ENCODE assay signal across 1 cellular context in the genomic region with DNA sequence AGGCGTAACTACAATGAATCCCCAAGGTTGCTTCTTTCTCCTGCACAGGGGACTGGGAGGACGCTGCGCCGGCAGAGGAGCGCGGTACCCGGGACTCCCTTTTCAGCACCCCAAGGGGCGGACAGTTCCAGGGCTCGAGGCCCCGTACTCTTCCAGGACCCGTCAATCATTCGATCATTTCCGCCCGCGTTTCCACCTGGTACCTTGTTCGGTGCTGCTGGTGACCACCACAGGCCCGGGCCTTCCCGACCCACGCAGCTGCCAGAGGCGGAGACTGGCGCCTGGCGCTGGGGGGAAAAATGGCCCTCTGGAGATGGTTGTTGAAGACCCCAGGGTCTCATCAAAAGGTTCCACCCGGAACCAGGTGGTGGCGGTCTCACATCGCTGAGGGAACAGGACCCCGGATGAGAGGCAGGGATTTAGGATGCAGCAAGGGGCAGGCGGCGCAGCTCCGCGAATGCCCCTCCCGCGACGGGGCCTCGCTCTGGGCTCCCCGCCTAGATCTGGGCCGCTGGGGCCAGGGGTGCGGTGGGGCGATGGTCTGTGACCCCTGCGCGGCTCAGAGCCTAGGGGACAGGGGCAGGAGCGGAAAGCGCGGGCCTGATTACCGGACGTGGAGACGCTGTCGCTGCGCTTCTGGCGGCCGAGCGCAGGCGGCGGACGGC.
A peak's percentile ranks its signal among the peaks of the same experiment; 100 is the strongest.
TF ChIP-seq lines count a peak whose summit lies in the region.

No MANE protein-coding gene starts in this region.

TF ChIP-seq in H1, 55 proteins besides CTCF, POLR2A, EP300 and RAD21:
- TF ChIP-seq POLR2AphosphoS5 (IDR thresholded peaks at IDR 0.05; ENCODE audit: low read depth, low read length): no peak
- no peak for TF ChIP-seq CREB1 (IDR thresholded peaks at IDR 0.05)
- peak; percentile 74; the same call in 1 of the 2 replicates for TF ChIP-seq SUZ12 (IDR thresholded peaks at IDR 0.05; ENCODE audit: low read length)
- 0 out of 2 replicates have a peak, but pooled peaks have one; percentile 7 for TF ChIP-seq TAF1 (IDR thresholded peaks at IDR 0.05; ENCODE audit: low read depth, low read length)
- no peak for TF ChIP-seq RBBP5 (IDR thresholded peaks at IDR 0.05; ENCODE audit: borderline replicate concordance, low read depth, low read length)
- no peak for TF ChIP-seq CHD2 (IDR thresholded peaks at IDR 0.05; ENCODE audit: low read length)
- no peak for TF ChIP-seq JUND (IDR thresholded peaks at IDR 0.05; ENCODE audit: low read length)
- no peak for TF ChIP-seq POU5F1 (IDR thresholded peaks at IDR 0.05; ENCODE audit: low read depth, low read length)
- peak; percentile 57 for TF ChIP-seq ASH2L (IDR thresholded peaks at IDR 0.05; ENCODE audit: low read length)
- no peak for TF ChIP-seq GTF2F1 (IDR thresholded peaks at IDR 0.05; ENCODE audit: borderline replicate concordance, low read depth, low read length)
- no peak for TF ChIP-seq SP1 (IDR thresholded peaks at IDR 0.05; ENCODE audit: low read depth, low read length)
- no peak for TF ChIP-seq SIRT6 (IDR thresholded peaks at IDR 0.05; ENCODE audit: low read length)
- no peak for TF ChIP-seq SRF (IDR thresholded peaks at IDR 0.05; ENCODE audit: low read depth, low read length)
- TF ChIP-seq KDM1A (IDR thresholded peaks at IDR 0.05; ENCODE audit: borderline replicate concordance, low read length): no peak
- TF ChIP-seq TAF7 (optimal IDR thresholded peaks at IDR 0.05; ENCODE audit: borderline replicate concordance, low read depth, low read length): peak; percentile 51
- no peak for TF ChIP-seq EGR1 (IDR thresholded peaks at IDR 0.05; ENCODE audit: borderline replicate concordance, low read depth, low read length)
- TF ChIP-seq SAP30 (IDR thresholded peaks at IDR 0.05; ENCODE audit: insufficient read depth, insufficient replicate concordance, low read length): peak; percentile 72
- TF ChIP-seq FOSL1 (IDR thresholded peaks at IDR 0.05; ENCODE audit: insufficient read depth, low read depth, low read length): no peak
- TF ChIP-seq KDM4A (IDR thresholded peaks at IDR 0.05; ENCODE audit: low read depth, low read length, severe bottlenecking): peak; percentile 79
- no peak for TF ChIP-seq CBX8 (IDR thresholded peaks at IDR 0.05; ENCODE audit: borderline replicate concordance, low read depth, low read length)
- no peak for TF ChIP-seq PHF8 (conservative IDR thresholded peaks at IDR 0.05; ENCODE audit: low read depth, low read length)
- TF ChIP-seq SIN3A (conservative IDR thresholded peaks at IDR 0.05 in 1 of 2, IDR thresholded peaks at IDR 0.05 in 1 of 2; ENCODE audit: low read depth in 1 of 2, low read length in 2 of 2): peak; percentile 93 to 96
- TF ChIP-seq ZNF274 (IDR thresholded peaks at IDR 0.05; ENCODE audit: borderline replicate concordance, extremely low read depth, low read length): no peak
- TF ChIP-seq BRCA1 (IDR thresholded peaks at IDR 0.05; ENCODE audit: low read depth, low read length): no peak
- no peak for TF ChIP-seq BACH1 (IDR thresholded peaks at IDR 0.05; ENCODE audit: low read length)
- no peak for TF ChIP-seq CHD1 (IDR thresholded peaks at IDR 0.05; ENCODE audit: low read depth, low read length)
- TF ChIP-seq, protein P1, sequence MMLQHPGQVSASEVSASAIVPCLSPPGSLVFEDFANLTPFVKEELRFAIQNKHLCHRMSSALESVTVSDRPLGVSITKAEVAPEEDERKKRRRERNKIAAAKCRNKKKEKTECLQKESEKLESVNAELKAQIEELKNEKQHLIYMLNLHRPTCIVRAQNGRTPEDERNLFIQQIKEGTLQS (IDR thresholded peaks at IDR 0.05; ENCODE audit: insufficient read depth, low read depth, low read length): no peak
- no peak for TF ChIP-seq YY1 (IDR thresholded peaks at IDR 0.05; ENCODE audit: low read depth, low read length)
- TF ChIP-seq, protein P2, sequence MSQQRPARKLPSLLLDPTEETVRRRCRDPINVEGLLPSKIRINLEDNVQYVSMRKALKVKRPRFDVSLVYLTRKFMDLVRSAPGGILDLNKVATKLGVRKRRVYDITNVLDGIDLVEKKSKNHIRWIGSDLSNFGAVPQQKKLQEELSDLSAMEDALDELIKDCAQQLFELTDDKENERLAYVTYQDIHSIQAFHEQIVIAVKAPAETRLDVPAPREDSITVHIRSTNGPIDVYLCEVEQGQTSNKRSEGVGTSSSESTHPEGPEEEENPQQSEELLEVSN (IDR thresholded peaks at IDR 0.05): peak; percentile 11; the same call in 1 of the 2 replicates
- peak; percentile 70 for TF ChIP-seq EZH2 (IDR thresholded peaks at IDR 0.05; ENCODE audit: low read depth, low read length, severe bottlenecking)
- no peak for TF ChIP-seq CBX5 (IDR thresholded peaks at IDR 0.05; ENCODE audit: low read depth, low read length)
- no peak for TF ChIP-seq TCF12 (IDR thresholded peaks at IDR 0.05; ENCODE audit: low read depth, low read length)
- TF ChIP-seq, protein P3, sequence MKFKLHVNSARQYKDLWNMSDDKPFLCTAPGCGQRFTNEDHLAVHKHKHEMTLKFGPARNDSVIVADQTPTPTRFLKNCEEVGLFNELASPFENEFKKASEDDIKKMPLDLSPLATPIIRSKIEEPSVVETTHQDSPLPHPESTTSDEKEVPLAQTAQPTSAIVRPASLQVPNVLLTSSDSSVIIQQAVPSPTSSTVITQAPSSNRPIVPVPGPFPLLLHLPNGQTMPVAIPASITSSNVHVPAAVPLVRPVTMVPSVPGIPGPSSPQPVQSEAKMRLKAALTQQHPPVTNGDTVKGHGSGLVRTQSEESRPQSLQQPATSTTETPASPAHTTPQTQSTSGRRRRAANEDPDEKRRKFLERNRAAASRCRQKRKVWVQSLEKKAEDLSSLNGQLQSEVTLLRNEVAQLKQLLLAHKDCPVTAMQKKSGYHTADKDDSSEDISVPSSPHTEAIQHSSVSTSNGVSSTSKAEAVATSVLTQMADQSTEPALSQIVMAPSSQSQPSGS (IDR thresholded peaks at IDR 0.05; ENCODE audit: low read length): no peak
- TF ChIP-seq MAFK (IDR thresholded peaks at IDR 0.05; ENCODE audit: low read depth, low read length): no peak
- TF ChIP-seq RFX5 (IDR thresholded peaks at IDR 0.05; ENCODE audit: borderline replicate concordance, low read depth, low read length): no peak
- TF ChIP-seq RNF2 (IDR thresholded peaks at IDR 0.05; ENCODE audit: borderline replicate concordance, low read depth, low read length, missing control alignments, poor library complexity, severe bottlenecking): peak; percentile 33
- no peak for TF ChIP-seq NANOG (IDR thresholded peaks at IDR 0.05; ENCODE audit: insufficient read depth, low read depth, low read length, poor library complexity, severe bottlenecking)
- no peak for TF ChIP-seq BCL11A (IDR thresholded peaks at IDR 0.05; ENCODE audit: low read depth in 2 of 2, low read length in 2 of 2)
- no peak for TF ChIP-seq NRF1 (IDR thresholded peaks at IDR 0.05; ENCODE audit: low read depth, low read length)
- TF ChIP-seq, protein P4, sequence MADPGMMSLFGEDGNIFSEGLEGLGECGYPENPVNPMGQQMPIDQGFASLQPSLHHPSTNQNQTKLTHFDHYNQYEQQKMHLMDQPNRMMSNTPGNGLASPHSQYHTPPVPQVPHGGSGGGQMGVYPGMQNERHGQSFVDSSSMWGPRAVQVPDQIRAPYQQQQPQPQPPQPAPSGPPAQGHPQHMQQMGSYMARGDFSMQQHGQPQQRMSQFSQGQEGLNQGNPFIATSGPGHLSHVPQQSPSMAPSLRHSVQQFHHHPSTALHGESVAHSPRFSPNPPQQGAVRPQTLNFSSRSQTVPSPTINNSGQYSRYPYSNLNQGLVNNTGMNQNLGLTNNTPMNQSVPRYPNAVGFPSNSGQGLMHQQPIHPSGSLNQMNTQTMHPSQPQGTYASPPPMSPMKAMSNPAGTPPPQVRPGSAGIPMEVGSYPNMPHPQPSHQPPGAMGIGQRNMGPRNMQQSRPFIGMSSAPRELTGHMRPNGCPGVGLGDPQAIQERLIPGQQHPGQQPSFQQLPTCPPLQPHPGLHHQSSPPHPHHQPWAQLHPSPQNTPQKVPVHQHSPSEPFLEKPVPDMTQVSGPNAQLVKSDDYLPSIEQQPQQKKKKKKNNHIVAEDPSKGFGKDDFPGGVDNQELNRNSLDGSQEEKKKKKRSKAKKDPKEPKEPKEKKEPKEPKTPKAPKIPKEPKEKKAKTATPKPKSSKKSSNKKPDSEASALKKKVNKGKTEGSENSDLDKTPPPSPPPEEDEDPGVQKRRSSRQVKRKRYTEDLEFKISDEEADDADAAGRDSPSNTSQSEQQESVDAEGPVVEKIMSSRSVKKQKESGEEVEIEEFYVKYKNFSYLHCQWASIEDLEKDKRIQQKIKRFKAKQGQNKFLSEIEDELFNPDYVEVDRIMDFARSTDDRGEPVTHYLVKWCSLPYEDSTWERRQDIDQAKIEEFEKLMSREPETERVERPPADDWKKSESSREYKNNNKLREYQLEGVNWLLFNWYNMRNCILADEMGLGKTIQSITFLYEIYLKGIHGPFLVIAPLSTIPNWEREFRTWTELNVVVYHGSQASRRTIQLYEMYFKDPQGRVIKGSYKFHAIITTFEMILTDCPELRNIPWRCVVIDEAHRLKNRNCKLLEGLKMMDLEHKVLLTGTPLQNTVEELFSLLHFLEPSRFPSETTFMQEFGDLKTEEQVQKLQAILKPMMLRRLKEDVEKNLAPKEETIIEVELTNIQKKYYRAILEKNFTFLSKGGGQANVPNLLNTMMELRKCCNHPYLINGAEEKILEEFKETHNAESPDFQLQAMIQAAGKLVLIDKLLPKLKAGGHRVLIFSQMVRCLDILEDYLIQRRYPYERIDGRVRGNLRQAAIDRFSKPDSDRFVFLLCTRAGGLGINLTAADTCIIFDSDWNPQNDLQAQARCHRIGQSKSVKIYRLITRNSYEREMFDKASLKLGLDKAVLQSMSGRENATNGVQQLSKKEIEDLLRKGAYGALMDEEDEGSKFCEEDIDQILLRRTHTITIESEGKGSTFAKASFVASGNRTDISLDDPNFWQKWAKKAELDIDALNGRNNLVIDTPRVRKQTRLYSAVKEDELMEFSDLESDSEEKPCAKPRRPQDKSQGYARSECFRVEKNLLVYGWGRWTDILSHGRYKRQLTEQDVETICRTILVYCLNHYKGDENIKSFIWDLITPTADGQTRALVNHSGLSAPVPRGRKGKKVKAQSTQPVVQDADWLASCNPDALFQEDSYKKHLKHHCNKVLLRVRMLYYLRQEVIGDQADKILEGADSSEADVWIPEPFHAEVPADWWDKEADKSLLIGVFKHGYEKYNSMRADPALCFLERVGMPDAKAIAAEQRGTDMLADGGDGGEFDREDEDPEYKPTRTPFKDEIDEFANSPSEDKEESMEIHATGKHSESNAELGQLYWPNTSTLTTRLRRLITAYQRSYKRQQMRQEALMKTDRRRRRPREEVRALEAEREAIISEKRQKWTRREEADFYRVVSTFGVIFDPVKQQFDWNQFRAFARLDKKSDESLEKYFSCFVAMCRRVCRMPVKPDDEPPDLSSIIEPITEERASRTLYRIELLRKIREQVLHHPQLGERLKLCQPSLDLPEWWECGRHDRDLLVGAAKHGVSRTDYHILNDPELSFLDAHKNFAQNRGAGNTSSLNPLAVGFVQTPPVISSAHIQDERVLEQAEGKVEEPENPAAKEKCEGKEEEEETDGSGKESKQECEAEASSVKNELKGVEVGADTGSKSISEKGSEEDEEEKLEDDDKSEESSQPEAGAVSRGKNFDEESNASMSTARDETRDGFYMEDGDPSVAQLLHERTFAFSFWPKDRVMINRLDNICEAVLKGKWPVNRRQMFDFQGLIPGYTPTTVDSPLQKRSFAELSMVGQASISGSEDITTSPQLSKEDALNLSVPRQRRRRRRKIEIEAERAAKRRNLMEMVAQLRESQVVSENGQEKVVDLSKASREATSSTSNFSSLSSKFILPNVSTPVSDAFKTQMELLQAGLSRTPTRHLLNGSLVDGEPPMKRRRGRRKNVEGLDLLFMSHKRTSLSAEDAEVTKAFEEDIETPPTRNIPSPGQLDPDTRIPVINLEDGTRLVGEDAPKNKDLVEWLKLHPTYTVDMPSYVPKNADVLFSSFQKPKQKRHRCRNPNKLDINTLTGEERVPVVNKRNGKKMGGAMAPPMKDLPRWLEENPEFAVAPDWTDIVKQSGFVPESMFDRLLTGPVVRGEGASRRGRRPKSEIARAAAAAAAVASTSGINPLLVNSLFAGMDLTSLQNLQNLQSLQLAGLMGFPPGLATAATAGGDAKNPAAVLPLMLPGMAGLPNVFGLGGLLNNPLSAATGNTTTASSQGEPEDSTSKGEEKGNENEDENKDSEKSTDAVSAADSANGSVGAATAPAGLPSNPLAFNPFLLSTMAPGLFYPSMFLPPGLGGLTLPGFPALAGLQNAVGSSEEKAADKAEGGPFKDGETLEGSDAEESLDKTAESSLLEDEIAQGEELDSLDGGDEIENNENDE (IDR thresholded peaks at IDR 0.05; ENCODE audit: insufficient replicate concordance, low read length): no peak
- TF ChIP-seq, protein P5, sequence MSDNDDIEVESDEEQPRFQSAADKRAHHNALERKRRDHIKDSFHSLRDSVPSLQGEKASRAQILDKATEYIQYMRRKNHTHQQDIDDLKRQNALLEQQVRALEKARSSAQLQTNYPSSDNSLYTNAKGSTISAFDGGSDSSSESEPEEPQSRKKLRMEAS (IDR thresholded peaks at IDR 0.05): peak; percentile 36; the same call in 1 of the 2 replicates
- no peak for TF ChIP-seq SP2 (IDR thresholded peaks at IDR 0.05; ENCODE audit: low read length)
- TF ChIP-seq HDAC2 (IDR thresholded peaks at IDR 0.05; ENCODE audit: borderline replicate concordance in 1 of 2, low read depth in 2 of 2, low read length in 2 of 2): peak; percentile 34 to 78; a peak in 2 of 4 replicates
- no peak for TF ChIP-seq HDAC6 (IDR thresholded peaks at IDR 0.05; ENCODE audit: low read depth, low read length)
- TF ChIP-seq SIX5 (IDR thresholded peaks at IDR 0.05; ENCODE audit: low read depth, low read length): no peak
- 0 out of 2 replicates have a peak, but pooled peaks have one; percentile 21 for TF ChIP-seq TBP (IDR thresholded peaks at IDR 0.05; ENCODE audit: low read depth, low read length)
- TF ChIP-seq KDM5A (IDR thresholded peaks at IDR 0.05; ENCODE audit: low read length): no peak
- TF ChIP-seq TEAD4 (IDR thresholded peaks at IDR 0.05; ENCODE audit: low read depth, low read length): no peak
- no peak; the same call in 1 of the 2 replicates for TF ChIP-seq GABPA (IDR thresholded peaks at IDR 0.05; ENCODE audit: borderline replicate concordance, insufficient read depth, low read length)
- TF ChIP-seq CTBP2 (IDR thresholded peaks at IDR 0.05; ENCODE audit: borderline replicate concordance, insufficient read depth, insufficient read length, low read length): no peak
- TF ChIP-seq RXRA (IDR thresholded peaks at IDR 0.05; ENCODE audit: insufficient read depth, low read depth, low read length): no peak
- TF ChIP-seq CEBPB (IDR thresholded peaks at IDR 0.05; ENCODE audit: low read depth, low read length): no peak
- no peak for TF ChIP-seq JUN (IDR thresholded peaks at IDR 0.05; ENCODE audit: low read depth, low read length)
- no peak for TF ChIP-seq SP4 (IDR thresholded peaks at IDR 0.05; ENCODE audit: low read length)
- TF ChIP-seq, protein P6, sequence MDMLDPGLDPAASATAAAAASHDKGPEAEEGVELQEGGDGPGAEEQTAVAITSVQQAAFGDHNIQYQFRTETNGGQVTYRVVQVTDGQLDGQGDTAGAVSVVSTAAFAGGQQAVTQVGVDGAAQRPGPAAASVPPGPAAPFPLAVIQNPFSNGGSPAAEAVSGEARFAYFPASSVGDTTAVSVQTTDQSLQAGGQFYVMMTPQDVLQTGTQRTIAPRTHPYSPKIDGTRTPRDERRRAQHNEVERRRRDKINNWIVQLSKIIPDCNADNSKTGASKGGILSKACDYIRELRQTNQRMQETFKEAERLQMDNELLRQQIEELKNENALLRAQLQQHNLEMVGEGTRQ (IDR thresholded peaks at IDR 0.05; ENCODE audit: low read length): no peak
